Comparison of ENCODE assay signal across 16 cellular contexts in the genomic region with DNA sequence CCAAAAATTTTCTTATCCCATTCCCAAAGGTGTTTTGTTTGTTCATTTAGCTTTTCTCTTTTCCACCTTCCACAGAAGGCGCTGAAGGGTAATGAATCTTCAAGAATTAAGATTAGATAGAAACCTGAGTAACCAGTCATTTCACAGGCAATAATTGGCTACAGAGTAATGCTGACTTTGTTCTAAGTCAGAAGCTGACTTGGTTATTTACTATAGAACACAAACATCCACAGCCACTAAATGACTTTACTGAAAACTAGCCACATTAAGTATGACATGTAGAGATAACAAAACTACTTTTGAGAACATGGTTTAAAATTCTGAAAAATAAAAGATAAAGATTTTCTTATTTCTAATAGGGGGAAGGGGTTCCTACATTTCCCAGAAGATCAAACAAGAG. TPM values are rescaled to one million over a fixed set of nuclear protein-coding genes. Genes with fewer than 3 reads are reported as not detected.
DNase-seq lines count a peak whose midpoint lies in the region; ATAC-seq and TF ChIP-seq lines count a peak whose summit lies in the region.
"Had no signal": no experiment of that assay in that cellular context is flagged by ENCODE, and none has a peak within 500 bp of the region (broad histone marks: within the 10 kb centered on the region; RNA-seq: fewer than 3 reads in every experiment).

No MANE protein-coding gene starts in this region.

- peak overlapping the region; percentile 96 for H3K27ac ChIP-seq in RWPE2 (ENCODE audit: poor library complexity, severe bottlenecking)
- peak overlapping the region in 56 of 59 donors; percentile 47 to 100 (median 97) for H3K27ac ChIP-seq in dorsolateral prefrontal cortex

- no peak for DNase-seq in natural killer cell
- no peak for DNase-seq in natural killer cell treated with Interleukin-12 subunit alpha and Interleukin-12 subunit beta and Interleukin-15 and Interleukin-18, amount 100 ng/mL, for 72 hours (ENCODE audit: low spot score)
- no peak for DNase-seq in RWPE2 (ENCODE audit: low spot score)
- no peak for DNase-seq in dorsolateral prefrontal cortex
- no peak for DNase-seq in SKM-1 treated with dmso at 0.1 percent for 144 hours (lab: John Stamatoyannopoulos, UW; ENCODE audit: unreplicated experiment)
- DNase-seq in DMS53 treated with DMSO at 0.1 percent for 48 hours (lab: John Stamatoyannopoulos, UW; ENCODE audit: unreplicated experiment) = no peak
- DNase-seq in chondrocyte (ENCODE audit: low spot score) = no peak
- DNase-seq: DMS 273 treated with DMSO at 0.1 percent for 48 hours, Karpas-422, MM.1S, NCI-H187 treated with DMSO at 0.1 percent for 48 hours, NCI-H446, NCI-H748 treated with DMSO at 0.1 percent for 48 hours, Right ventricle myocardium superior had no signal

- no peak for ATAC-seq in natural killer cell
- no peak for ATAC-seq in natural killer cell treated with Interleukin-12 subunit alpha and Interleukin-12 subunit beta and Interleukin-15 and Interleukin-18, amount 100 ng/mL, for 72 hours
- no peak for ATAC-seq in RWPE2 (ENCODE audit: low read depth)

- H3K27me3 Mint-ChIP-seq in natural killer cell (ENCODE audit: low read depth in 2 of 2) (no peaks in the 10 kb centered on the region), chondrocyte (ENCODE audit: low read depth) (no peaks in the 10 kb centered on the region)
- H3K27me3 Mint-ChIP-seq in natural killer cell treated with Interleukin-12 subunit alpha and Interleukin-12 subunit beta and Interleukin-15 and Interleukin-18, amount 100 ng/mL, for 72 hours = no peaks in the 10 kb centered on the region
- H3K27me3 Mint-ChIP-seq: B cell had no signal

- H3K4me3 ChIP-seq in RWPE2 (ENCODE audit: severe bottlenecking) (no peak overlapping the region), dorsolateral prefrontal cortex (peak overlapping the region in 1 of 59 donors; percentile 0)
- H3K4me3 ChIP-seq: HAP-1 had no signal

- TF ChIP-seq CTCF in natural killer cell (IDR thresholded peaks at IDR 0.05) (no peak), RWPE2 (IDR thresholded peaks at IDR 0.05; ENCODE audit: poor library complexity, severe bottlenecking) (no peak), dorsolateral prefrontal cortex (IDR thresholded peaks at IDR 0.05 in 54 of 56, conservative IDR thresholded peaks at IDR 0.05 in 2 of 56; ENCODE audit: low read depth in 1 of 56, partially characterized antibody in 56 of 56) (no peak), chondrocyte (IDR thresholded peaks at IDR 0.05) (no peak)

- H3K27me3 ChIP-seq in RWPE2 (ENCODE audit: insufficient read depth, poor library complexity, severe bottlenecking) (no peaks in the 10 kb centered on the region), dorsolateral prefrontal cortex (no peaks in the 10 kb centered on the region)

- H3K4me1 Mint-ChIP-seq in natural killer cell = peaks cover 38% of the 10 kb centered on the region in 2 donors
- peaks cover 45 to 59% of the 10 kb centered on the region in 2 donors for H3K4me1 Mint-ChIP-seq in natural killer cell treated with Interleukin-12 subunit alpha and Interleukin-12 subunit beta and Interleukin-15 and Interleukin-18, amount 100 ng/mL, for 72 hours (ENCODE audit: low read depth in 2 of 2)
- peaks cover 11% of the 10 kb centered on the region for H3K4me1 Mint-ChIP-seq in chondrocyte (ENCODE audit: low read depth)

- H3K4me1 ChIP-seq in RWPE2 (ENCODE audit: insufficient read depth, poor library complexity, severe bottlenecking) = peaks cover 34% of the 10 kb centered on the region
- H3K4me1 ChIP-seq: HAP-1 had no signal

- intact Hi-C loops in natural killer cell (cut with micrococcal nuclease) = no loop called here
- intact Hi-C loops in dorsolateral prefrontal cortex (cut with DNase I) = loop anchor here in 1 of 2 donors (5.0 kb wide), 1 partner anchor 478 kb away; the partner anchor contains the start of gene GABRR3

- no peaks in the 10 kb centered on the region for H3K9me3 Mint-ChIP-seq in natural killer cell
- no peaks in the 10 kb centered on the region for H3K9me3 Mint-ChIP-seq in natural killer cell treated with Interleukin-12 subunit alpha and Interleukin-12 subunit beta and Interleukin-15 and Interleukin-18, amount 100 ng/mL, for 72 hours
- H3K9me3 Mint-ChIP-seq in chondrocyte (ENCODE audit: low read depth) = no peaks in the 10 kb centered on the region

- no peaks in the 10 kb centered on the region for H3K9me3 ChIP-seq in RWPE2 (ENCODE audit: severe bottlenecking)
- H3K9me3 ChIP-seq: HAP-1 had no signal

- H3K36me3 Mint-ChIP-seq in natural killer cell = peaks cover 14% of the 10 kb centered on the region
- H3K36me3 Mint-ChIP-seq in natural killer cell treated with Interleukin-12 subunit alpha and Interleukin-12 subunit beta and Interleukin-15 and Interleukin-18, amount 100 ng/mL, for 72 hours = peaks cover 58% of the 10 kb centered on the region
- H3K36me3 Mint-ChIP-seq in chondrocyte (ENCODE audit: low read depth) = peaks cover 23% of the 10 kb centered on the region

- peaks cover 49% of the 10 kb centered on the region for H3K36me3 ChIP-seq in RWPE2 (ENCODE audit: low read depth)

- H3K4me3 Mint-ChIP-seq in natural killer cell (peak overlapping the region; percentile 17), chondrocyte (ENCODE audit: unreplicated experiment) (no peak overlapping the region)
- no peak overlapping the region for H3K4me3 Mint-ChIP-seq in natural killer cell treated with Interleukin-12 subunit alpha and Interleukin-12 subunit beta and Interleukin-15 and Interleukin-18, amount 100 ng/mL, for 72 hours
- H3K4me3 Mint-ChIP-seq: B cell had no signal

- H3K27ac Mint-ChIP-seq in natural killer cell (peak overlapping the region; percentile 36 to 69), chondrocyte (ENCODE audit: unreplicated experiment) (no peak overlapping the region)
- no peak overlapping the region for H3K27ac Mint-ChIP-seq in natural killer cell treated with Interleukin-12 subunit alpha and Interleukin-12 subunit beta and Interleukin-15 and Interleukin-18, amount 100 ng/mL, for 72 hours
- H3K27ac Mint-ChIP-seq: B cell had no signal

RNA-seq across cellular contexts. Expression of gene CLDND1, which starts 7.8 kb away (rescaled TPM):
- total RNA-seq in natural killer cell = 100 to 1,000 TPM; 175 to 220 (median 219) TPM
- total RNA-seq in natural killer cell treated with Interleukin-12 subunit alpha and Interleukin-12 subunit beta and Interleukin-15 and Interleukin-18, amount 100 ng/mL, for 72 hours = 100 to 1,000 TPM; 352 to 548 TPM
- total RNA-seq in dorsolateral prefrontal cortex = 1,000 to 10,000 TPM in 22 of 120 experiments, 100 to 1,000 TPM in 98; 175 to 2,533 (median 594) TPM
- total RNA-seq in chondrocyte = 86.4 to 100.0 TPM (median 89.7 TPM) in 3 replicates

RNA-seq across cellular contexts. Expression of gene GPR15, which starts 16.8 kb away (rescaled TPM):
- total RNA-seq in natural killer cell (10 to 100 TPM in 1 of 3 donors, 1 to 10 TPM in 1, under 1 TPM in 1; 0.97 to 32.8 (median 1.5) TPM), dorsolateral prefrontal cortex (under 1 TPM in 1 of 120 experiments, not detected in 119; 0.56 TPM), chondrocyte (not detected in 3 replicates)
- 10 to 100 TPM in 1 of 2 donors, 1 to 10 TPM in 1; 1.4 to 13.2 TPM for total RNA-seq in natural killer cell treated with Interleukin-12 subunit alpha and Interleukin-12 subunit beta and Interleukin-15 and Interleukin-18, amount 100 ng/mL, for 72 hours
- total RNA-seq: Right ventricle myocardium superior had no signal

RNA-seq across cellular contexts. Expression of gene OR5K2, which starts 17.5 kb away (rescaled TPM):
- total RNA-seq in natural killer cell (not detected), dorsolateral prefrontal cortex (not detected), chondrocyte (not detected in 3 replicates)
- total RNA-seq in natural killer cell treated with Interleukin-12 subunit alpha and Interleukin-12 subunit beta and Interleukin-15 and Interleukin-18, amount 100 ng/mL, for 72 hours = not detected
- total RNA-seq: B cell, Right ventricle myocardium superior had no signal

RNA-seq across cellular contexts. Expression of gene OR5K1, which starts 51.9 kb away (rescaled TPM):
- total RNA-seq in natural killer cell = not detected
- not detected for total RNA-seq in natural killer cell treated with Interleukin-12 subunit alpha and Interleukin-12 subunit beta and Interleukin-15 and Interleukin-18, amount 100 ng/mL, for 72 hours
- total RNA-seq in dorsolateral prefrontal cortex = not detected
- not detected in 3 replicates for total RNA-seq in chondrocyte
- total RNA-seq: B cell, Right ventricle myocardium superior had no signal

Comparison
In these comparisons a context has a peak if more than half of its experiments do, and no peak if none do; other contexts are left out.
1. H3K27ac Mint-ChIP-seq: peak in natural killer cell (2 of 2); none in natural killer cell treated with Interleukin-12 subunit alpha and Interleukin-12 subunit beta and Interleukin-15 and Interleukin-18, amount 100 ng/mL, for 72 hours (0 of 2) and chondrocyte (single experiment).